2 cellular contexts compared by ENCODE assay signal in the genomic region with DNA sequence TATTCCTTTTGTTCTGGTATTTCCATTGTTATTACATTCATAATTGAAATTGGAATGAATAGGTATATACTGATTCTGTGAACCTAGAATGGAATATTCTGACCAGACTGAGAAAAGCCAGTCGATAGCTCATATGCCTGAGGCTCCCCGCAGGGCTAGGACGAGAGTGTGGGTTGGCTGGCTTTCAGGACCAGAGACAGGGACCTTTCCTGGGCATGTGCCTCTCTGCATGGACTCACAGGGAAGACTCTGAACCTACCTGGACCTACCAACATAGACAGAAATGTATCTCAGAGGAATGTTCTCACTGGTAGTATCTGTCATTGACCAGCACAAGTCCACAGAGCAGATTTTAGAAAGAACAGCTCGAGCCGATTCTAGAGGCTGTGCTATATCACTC.
TF ChIP-seq lines count a peak whose summit lies in the region.

No MANE protein-coding gene starts in this region.

TF ChIP-seq in SK-N-SH, 30 proteins besides CTCF, POLR2A, EP300 and RAD21 (continued from another document):
- TF ChIP-seq, protein P1, sequence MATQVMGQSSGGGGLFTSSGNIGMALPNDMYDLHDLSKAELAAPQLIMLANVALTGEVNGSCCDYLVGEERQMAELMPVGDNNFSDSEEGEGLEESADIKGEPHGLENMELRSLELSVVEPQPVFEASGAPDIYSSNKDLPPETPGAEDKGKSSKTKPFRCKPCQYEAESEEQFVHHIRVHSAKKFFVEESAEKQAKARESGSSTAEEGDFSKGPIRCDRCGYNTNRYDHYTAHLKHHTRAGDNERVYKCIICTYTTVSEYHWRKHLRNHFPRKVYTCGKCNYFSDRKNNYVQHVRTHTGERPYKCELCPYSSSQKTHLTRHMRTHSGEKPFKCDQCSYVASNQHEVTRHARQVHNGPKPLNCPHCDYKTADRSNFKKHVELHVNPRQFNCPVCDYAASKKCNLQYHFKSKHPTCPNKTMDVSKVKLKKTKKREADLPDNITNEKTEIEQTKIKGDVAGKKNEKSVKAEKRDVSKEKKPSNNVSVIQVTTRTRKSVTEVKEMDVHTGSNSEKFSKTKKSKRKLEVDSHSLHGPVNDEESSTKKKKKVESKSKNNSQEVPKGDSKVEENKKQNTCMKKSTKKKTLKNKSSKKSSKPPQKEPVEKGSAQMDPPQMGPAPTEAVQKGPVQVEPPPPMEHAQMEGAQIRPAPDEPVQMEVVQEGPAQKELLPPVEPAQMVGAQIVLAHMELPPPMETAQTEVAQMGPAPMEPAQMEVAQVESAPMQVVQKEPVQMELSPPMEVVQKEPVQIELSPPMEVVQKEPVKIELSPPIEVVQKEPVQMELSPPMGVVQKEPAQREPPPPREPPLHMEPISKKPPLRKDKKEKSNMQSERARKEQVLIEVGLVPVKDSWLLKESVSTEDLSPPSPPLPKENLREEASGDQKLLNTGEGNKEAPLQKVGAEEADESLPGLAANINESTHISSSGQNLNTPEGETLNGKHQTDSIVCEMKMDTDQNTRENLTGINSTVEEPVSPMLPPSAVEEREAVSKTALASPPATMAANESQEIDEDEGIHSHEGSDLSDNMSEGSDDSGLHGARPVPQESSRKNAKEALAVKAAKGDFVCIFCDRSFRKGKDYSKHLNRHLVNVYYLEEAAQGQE (IDR thresholded peaks at IDR 0.05; ENCODE audit: low read depth, low read length) = peak; percentile 85
- TF ChIP-seq MEF2A (IDR thresholded peaks at IDR 0.05; ENCODE audit: borderline replicate concordance, low read depth) (no peak), SMC3 (IDR thresholded peaks at IDR 0.05; ENCODE audit: low read depth, low read length) (no peak)

TF ChIP-seq in SK-N-SH treated with all-trans-retinoic acid at 6 μM for 48 hours, 23 proteins besides CTCF, POLR2A, EP300 and RAD21:
- no peak for TF ChIP-seq PATZ1 (CRISPR knock-in tag; IDR thresholded peaks at IDR 0.05; ENCODE audit: borderline replicate concordance)
- TF ChIP-seq ZNF70 (CRISPR knock-in tag; IDR thresholded peaks at IDR 0.05) = no peak
- no peak for TF ChIP-seq TCF4 (CRISPR knock-in tag; IDR thresholded peaks at IDR 0.05; ENCODE audit: borderline replicate concordance)
- TF ChIP-seq, protein P2, sequence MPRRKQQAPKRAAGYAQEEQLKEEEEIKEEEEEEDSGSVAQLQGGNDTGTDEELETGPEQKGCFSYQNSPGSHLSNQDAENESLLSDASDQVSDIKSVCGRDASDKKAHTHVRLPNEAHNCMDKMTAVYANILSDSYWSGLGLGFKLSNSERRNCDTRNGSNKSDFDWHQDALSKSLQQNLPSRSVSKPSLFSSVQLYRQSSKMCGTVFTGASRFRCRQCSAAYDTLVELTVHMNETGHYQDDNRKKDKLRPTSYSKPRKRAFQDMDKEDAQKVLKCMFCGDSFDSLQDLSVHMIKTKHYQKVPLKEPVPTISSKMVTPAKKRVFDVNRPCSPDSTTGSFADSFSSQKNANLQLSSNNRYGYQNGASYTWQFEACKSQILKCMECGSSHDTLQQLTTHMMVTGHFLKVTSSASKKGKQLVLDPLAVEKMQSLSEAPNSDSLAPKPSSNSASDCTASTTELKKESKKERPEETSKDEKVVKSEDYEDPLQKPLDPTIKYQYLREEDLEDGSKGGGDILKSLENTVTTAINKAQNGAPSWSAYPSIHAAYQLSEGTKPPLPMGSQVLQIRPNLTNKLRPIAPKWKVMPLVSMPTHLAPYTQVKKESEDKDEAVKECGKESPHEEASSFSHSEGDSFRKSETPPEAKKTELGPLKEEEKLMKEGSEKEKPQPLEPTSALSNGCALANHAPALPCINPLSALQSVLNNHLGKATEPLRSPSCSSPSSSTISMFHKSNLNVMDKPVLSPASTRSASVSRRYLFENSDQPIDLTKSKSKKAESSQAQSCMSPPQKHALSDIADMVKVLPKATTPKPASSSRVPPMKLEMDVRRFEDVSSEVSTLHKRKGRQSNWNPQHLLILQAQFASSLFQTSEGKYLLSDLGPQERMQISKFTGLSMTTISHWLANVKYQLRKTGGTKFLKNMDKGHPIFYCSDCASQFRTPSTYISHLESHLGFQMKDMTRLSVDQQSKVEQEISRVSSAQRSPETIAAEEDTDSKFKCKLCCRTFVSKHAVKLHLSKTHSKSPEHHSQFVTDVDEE (CRISPR knock-in tag; IDR thresholded peaks at IDR 0.05) = no peak
- no peak for TF ChIP-seq ZNF8 (CRISPR knock-in tag; IDR thresholded peaks at IDR 0.05)
- no peak for TF ChIP-seq ARNTL (CRISPR knock-in tag; IDR thresholded peaks at IDR 0.05; ENCODE audit: borderline replicate concordance, low read depth)
- no peak for TF ChIP-seq ZFP3 (CRISPR knock-in tag; IDR thresholded peaks at IDR 0.05)
- TF ChIP-seq CSRNP3 (CRISPR knock-in tag; IDR thresholded peaks at IDR 0.05) = no peak
- TF ChIP-seq, protein P3, sequence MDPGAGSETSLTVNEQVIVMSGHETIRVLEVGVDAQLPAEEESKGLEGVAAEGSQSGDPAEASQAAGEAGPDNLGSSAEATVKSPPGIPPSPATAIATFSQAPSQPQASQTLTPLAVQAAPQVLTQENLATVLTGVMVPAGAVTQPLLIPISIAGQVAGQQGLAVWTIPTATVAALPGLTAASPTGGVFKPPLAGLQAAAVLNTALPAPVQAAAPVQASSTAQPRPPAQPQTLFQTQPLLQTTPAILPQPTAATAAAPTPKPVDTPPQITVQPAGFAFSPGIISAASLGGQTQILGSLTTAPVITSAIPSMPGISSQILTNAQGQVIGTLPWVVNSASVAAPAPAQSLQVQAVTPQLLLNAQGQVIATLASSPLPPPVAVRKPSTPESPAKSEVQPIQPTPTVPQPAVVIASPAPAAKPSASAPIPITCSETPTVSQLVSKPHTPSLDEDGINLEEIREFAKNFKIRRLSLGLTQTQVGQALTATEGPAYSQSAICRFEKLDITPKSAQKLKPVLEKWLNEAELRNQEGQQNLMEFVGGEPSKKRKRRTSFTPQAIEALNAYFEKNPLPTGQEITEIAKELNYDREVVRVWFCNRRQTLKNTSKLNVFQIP (CRISPR knock-in tag; IDR thresholded peaks at IDR 0.05; ENCODE audit: borderline replicate concordance, low read depth) = no peak
- TF ChIP-seq OSR1 (CRISPR knock-in tag; IDR thresholded peaks at IDR 0.05) = no peak
- TF ChIP-seq ZNF565 (CRISPR knock-in tag; conservative IDR thresholded peaks at IDR 0.05; ENCODE audit: low read depth) = no peak
- TF ChIP-seq ZFP30 (CRISPR knock-in tag; IDR thresholded peaks at IDR 0.05) = no peak
- TF ChIP-seq CSDC2 (CRISPR knock-in tag; IDR thresholded peaks at IDR 0.05) = no peak
- TF ChIP-seq PPARA (CRISPR knock-in tag; IDR thresholded peaks at IDR 0.05; ENCODE audit: borderline replicate concordance) = no peak
- no peak for TF ChIP-seq GLIS3 (CRISPR knock-in tag; IDR thresholded peaks at IDR 0.05)
- TF ChIP-seq TOX (CRISPR knock-in tag; IDR thresholded peaks at IDR 0.05; ENCODE audit: borderline replicate concordance) = no peak
